Comparison of ENCODE assay signal across 23 cellular contexts in the genomic region with DNA sequence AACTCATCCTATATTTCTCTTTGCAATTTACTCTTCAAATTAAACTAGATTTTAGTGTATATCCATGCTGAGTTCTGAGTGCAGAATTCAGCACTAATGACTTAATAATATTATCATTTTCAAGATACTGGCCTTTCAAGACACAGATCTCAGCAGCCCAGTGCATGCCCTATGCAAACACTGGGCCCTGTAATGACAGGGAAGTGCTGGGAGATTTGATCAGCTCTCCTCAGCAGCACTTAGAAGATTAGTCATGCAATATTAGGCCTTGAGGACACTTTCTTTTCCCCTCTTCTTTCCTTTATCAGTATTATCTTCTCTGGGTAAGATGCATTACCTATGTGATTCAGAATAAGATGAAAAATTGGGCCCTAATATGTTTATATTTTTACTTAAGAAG.
DNase-seq lines count a peak whose midpoint lies in the region; ATAC-seq, FAIRE-seq and TF ChIP-seq lines count a peak whose summit lies in the region.
"Had no signal": no experiment of that assay in that cellular context is flagged by ENCODE, and none has a peak within 500 bp of the region (broad histone marks: within the 10 kb centered on the region; RNA-seq: fewer than 3 reads in every experiment).

No MANE protein-coding gene starts in this region.

- POLR2A ChIA-PET in IMR-90 (lab: Charles Lee; ENCODE audit: unreplicated experiment): no interaction called here

- H3K27ac ChIP-seq in IMR-90 (ENCODE audit: insufficient read depth, low read length) (no peak overlapping the region), VCaP (peak overlapping the region; percentile 13; the same call in 1 of the 2 replicates), thyroid gland (no peak overlapping the region)
- H3K27ac ChIP-seq: brain microvascular endothelial cell, esophagus squamous epithelium, sigmoid colon had no signal

- H3K9me3 ChIP-seq in IMR-90 (ENCODE audit: control insufficient read depth, insufficient read depth, low read length): no peaks in the 10 kb centered on the region
- no peaks in the 10 kb centered on the region for H3K9me3 ChIP-seq in thyroid gland
- H3K9me3 ChIP-seq: esophagus squamous epithelium, sigmoid colon had no signal

- no peak for FAIRE-seq in urothelium cell line (lab: Jason Lieb, UNC)

- H3K4me2 ChIP-seq in IMR-90 (ENCODE audit: low read depth, low read length): no peak overlapping the region

- ATAC-seq in IMR-90 (ENCODE audit: low read depth): peak; percentile 24; the same call in 1 of the 2 replicates
- ATAC-seq: effector memory CD8-positive, alpha-beta T cell; left cardiac atrium; Right ventricle myocardium inferior; T-cell had no signal

- H4K5ac ChIP-seq in IMR-90 (ENCODE audit: low read depth, low read length): no peak overlapping the region

- intact Hi-C loops in IMR-90 (cut with micrococcal nuclease) (no loop called here), thyroid gland (cut with DNase I) (no loop called here)

- H3K14ac ChIP-seq in IMR-90 (replicated peaks; ENCODE audit: low read depth, low read length): no peak overlapping the region

- no peak overlapping the region for H2AK5ac ChIP-seq in IMR-90 (ENCODE audit: low read depth, low read length)

- no peak overlapping the region for H3K18ac ChIP-seq in IMR-90 (ENCODE audit: low read depth, low read length)

- H4K8ac ChIP-seq in IMR-90 (ENCODE audit: low read depth in 2 of 2, low read length in 2 of 2): no peak overlapping the region

- H3K4me1 ChIP-seq in IMR-90 (ENCODE audit: control insufficient read depth, insufficient read depth, low read length) (peaks cover 2% of the 10 kb centered on the region; the same call in 1 of the 2 replicates), thyroid gland (peaks cover 5 to 18% of the 10 kb centered on the region in 2 donors)

- TF ChIP-seq RAD21 in IMR-90 (IDR thresholded peaks at IDR 0.05; ENCODE audit: low read length): no peak

- peak; percentile 17 for DNase-seq in NCI-H2029 (lab: John Stamatoyannopoulos, UW)
- no peak for DNase-seq in NCI-H2029 treated with DMSO at 0.1 percent for 48 hours (lab: John Stamatoyannopoulos, UW)
- no peak for DNase-seq in IMR-90
- DNase-seq in thyroid gland: peak; percentile 14 to 29
- DNase-seq in urothelium cell line (ENCODE audit: low spot score): no peak
- no peak for DNase-seq in NCI-H1694 (lab: John Stamatoyannopoulos, UW)
- no peak for DNase-seq in NCI-H1048 (lab: John Stamatoyannopoulos, UW)
- DNase-seq: activated CD8-positive, alpha-beta memory T cell treated with anti-CD3 and anti-CD28 coated beads, Interleukin-2, amount 50 U/mL, for 4 hours; activated effector memory CD4-positive, alpha-beta T cell treated with Interleukin-2 at 50 U/mL for 16 hours; brain microvascular endothelial cell; CD4-positive, CD25-positive, alpha-beta regulatory T cell; effector memory CD8-positive, alpha-beta T cell; esophagus squamous epithelium; H9; left cardiac atrium; MM.1S; NCI-H2081 treated with DMSO at 0.1 percent for 48 hours; nephron progenitor cell; posterior cingulate gyrus; sigmoid colon; T-cell had no signal

- H3K4me3 ChIP-seq in IMR-90 (ENCODE audit: insufficient read depth, low read depth, low read length) (no peak overlapping the region), thyroid gland (replicated peaks in 1 of 3) (no peak overlapping the region)
- H3K4me3 ChIP-seq: esophagus squamous epithelium, sigmoid colon had no signal

- H4K20me1 ChIP-seq in IMR-90 (ENCODE audit: insufficient read depth, low read length): no peaks in the 10 kb centered on the region

- H3K79me1 ChIP-seq in IMR-90 (ENCODE audit: low read depth in 1 of 2, low read length in 2 of 2): peaks cover 8 to 12% of the 10 kb centered on the region in 2 experiments; a peak in 3 of 4 replicates

- no peak overlapping the region for H3K56ac ChIP-seq in IMR-90 (ENCODE audit: extremely low read depth, insufficient read depth, low read length)

- in situ Hi-C loops in IMR-90 (cut with MboI; ENCODE audit: low sequenced_read_pairs): no loop called here

- no peak overlapping the region for H2BK20ac ChIP-seq in IMR-90 (ENCODE audit: low read depth, low read length)

- H3K27me3 ChIP-seq in IMR-90 (ENCODE audit: control insufficient read depth, insufficient read depth, low read length) (no peaks in the 10 kb centered on the region), thyroid gland (no peaks in the 10 kb centered on the region)
- H3K27me3 ChIP-seq: brain microvascular endothelial cell, esophagus squamous epithelium, sigmoid colon had no signal

- no peak overlapping the region for H2AFZ ChIP-seq in IMR-90 (replicated peaks; ENCODE audit: low read length, poor library complexity)

- no peak overlapping the region for H2BK15ac ChIP-seq in IMR-90 (ENCODE audit: low read depth, low read length)

- H3K23ac ChIP-seq in IMR-90 (ENCODE audit: low read depth, low read length): no peak overlapping the region

- no peak overlapping the region for H3K4ac ChIP-seq in IMR-90 (ENCODE audit: low read depth, low read length)

- TF ChIP-seq POLR2A in IMR-90 (IDR thresholded peaks at IDR 0.05; ENCODE audit: low read depth, low read length) (no peak), thyroid gland (IDR thresholded peaks at IDR 0.05) (no peak)

- BruUV-seq in IMR-90 (replicated peaks; lab: Mats Ljungman, UMichigan): no TSS peak

- H2BK5ac ChIP-seq in IMR-90 (ENCODE audit: low read depth, low read length, poor library complexity, severe bottlenecking): no peak overlapping the region

- no peaks in the 10 kb centered on the region for H3K9me1 ChIP-seq in IMR-90 (ENCODE audit: insufficient read depth, low read length)

- no peak overlapping the region for H2BK120ac ChIP-seq in IMR-90 (ENCODE audit: low read depth, low read length)

- no peak overlapping the region for H2AK9ac ChIP-seq in IMR-90 (replicated peaks; ENCODE audit: low read depth, low read length, poor library complexity)

- CTCF ChIA-PET in IMR-90 (lab: Yijun Ruan, JAX): no interaction called here

- H3K36me3 ChIP-seq in IMR-90 (ENCODE audit: control insufficient read depth, insufficient read depth, low read length) (no peaks in the 10 kb centered on the region), thyroid gland (no peaks in the 10 kb centered on the region)
- H3K36me3 ChIP-seq: brain microvascular endothelial cell, esophagus squamous epithelium, sigmoid colon had no signal

- dilution Hi-C loops in IMR-90 (cut with HindIII; ENCODE audit: low sequenced_read_pairs, unreplicated experiment): no loop called here

- no peak overlapping the region for H3K9ac ChIP-seq in IMR-90 (ENCODE audit: low read depth, low read length)

- H4K91ac ChIP-seq in IMR-90 (ENCODE audit: insufficient read depth, low read depth, low read length): no peak overlapping the region

- no peak for TF ChIP-seq CTCF in IMR-90 (conservative IDR thresholded peaks at IDR 0.05; ENCODE audit: low read depth, low read length)
- no peak for TF ChIP-seq CTCF in VCaP (conservative IDR thresholded peaks at IDR 0.05)
- no peak for TF ChIP-seq CTCF in thyroid gland (IDR thresholded peaks at IDR 0.05)

TF ChIP-seq in IMR-90, 13 proteins besides CTCF, POLR2A, EP300 and RAD21:
- TF ChIP-seq NFE2L2 (IDR thresholded peaks at IDR 0.05; ENCODE audit: low read depth, low read length) (no peak), MAFK (IDR thresholded peaks at IDR 0.05; ENCODE audit: low read depth, low read length) (no peak), CEBPB (IDR thresholded peaks at IDR 0.05; ENCODE audit: low read depth, low read length) (no peak), CHD1 (IDR thresholded peaks at IDR 0.05; ENCODE audit: low read depth, low read length) (no peak), MXI1 (IDR thresholded peaks at IDR 0.05; ENCODE audit: borderline replicate concordance, low read depth, low read length) (no peak), RCOR1 (IDR thresholded peaks at IDR 0.05; ENCODE audit: insufficient replicate concordance, low read length) (no peak), RFX5 (IDR thresholded peaks at IDR 0.05; ENCODE audit: low read depth, low read length) (no peak), MAZ (IDR thresholded peaks at IDR 0.05; ENCODE audit: borderline replicate concordance, low read depth, low read length) (no peak), SMC3 (IDR thresholded peaks at IDR 0.05; ENCODE audit: low read depth, low read length) (no peak), FOS (IDR thresholded peaks at IDR 0.05; ENCODE audit: low read depth, low read length) (no peak), ELK1 (IDR thresholded peaks at IDR 0.05; ENCODE audit: borderline replicate concordance, low read depth, low read length) (no peak), BHLHE40 (IDR thresholded peaks at IDR 0.05; ENCODE audit: low read depth, low read length) (no peak)
- TF ChIP-seq, protein P1, sequence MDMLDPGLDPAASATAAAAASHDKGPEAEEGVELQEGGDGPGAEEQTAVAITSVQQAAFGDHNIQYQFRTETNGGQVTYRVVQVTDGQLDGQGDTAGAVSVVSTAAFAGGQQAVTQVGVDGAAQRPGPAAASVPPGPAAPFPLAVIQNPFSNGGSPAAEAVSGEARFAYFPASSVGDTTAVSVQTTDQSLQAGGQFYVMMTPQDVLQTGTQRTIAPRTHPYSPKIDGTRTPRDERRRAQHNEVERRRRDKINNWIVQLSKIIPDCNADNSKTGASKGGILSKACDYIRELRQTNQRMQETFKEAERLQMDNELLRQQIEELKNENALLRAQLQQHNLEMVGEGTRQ (IDR thresholded peaks at IDR 0.05; ENCODE audit: low read depth, low read length): no peak
TF ChIP-seq in IMR-90: peak in this region for 0.

Comparison
In these comparisons a context has a peak if more than half of its experiments do, and no peak if none do; other contexts are left out.
1. DNase-seq: peak in NCI-H2029 (single experiment) and thyroid gland (2 of 2); none in NCI-H2029 treated with DMSO at 0.1 percent for 48 hours (single experiment), IMR-90 (single experiment), urothelium cell line (single experiment), NCI-H1694 (single experiment) and NCI-H1048 (single experiment).